31 cellular contexts compared by ENCODE assay signal in genomic region chr13:112955271-112955937, GRCh38.
"Had no signal": no experiment of that assay in that cellular context is flagged by ENCODE, and none has a peak within 500 bp of the region (broad histone marks: within the 10 kb centered on the region; RNA-seq: fewer than 3 reads in every experiment).

No MANE protein-coding gene starts in this region.

- FAIRE-seq: astrocyte, TTC549 had no signal

- DNase-seq: activated CD4-positive, alpha-beta T cell treated with anti-CD3 and anti-CD28 coated beads, Interleukin-2, amount 10 ng/mL, durations not matched to agents 24 days and 14 days; activated CD4-positive, alpha-beta T cell treated with anti-CD3 and anti-CD28 coated beads, Interleukin-2, amount 50 U/mL, for 4 hours; activated CD8-positive, alpha-beta T cell treated with anti-CD3 and anti-CD28 coated beads for 36 hours; activated gamma-delta T cell treated with Interleukin-2 at 50 U/mL for 16 hours; activated naive CD4-positive, alpha-beta T cell treated with anti-CD3 and anti-CD28 coated beads for 36 hours; activated T-cell treated with anti-CD3 and anti-CD28 coated beads, Interleukin-2, amount 50 U/mL, for 1 hour; activated T-cell treated with anti-CD3 and anti-CD28 coated beads, Interleukin-2, amount 50 U/mL, for 72 hours; adrenal gland; body of pancreas; Kasumi-1; KG1; MG63; NCI-H1048; NCI-H1105 treated with DMSO at 0.1 percent for 48 hours; NCI-H1436; NCI-H1694; NCI-H1930; NCI-H2081 treated with DMSO at 0.1 percent for 48 hours; NCI-H226; NCI-H446 treated with DMSO at 0.1 percent for 48 hours; NCI-H524 treated with DMSO at 0.1 percent for 48 hours; RPMI8226; SHP77 treated with DMSO at 0.1 percent for 48 hours; SK-N-SH had no signal

- H3K9ac ChIP-seq: SK-N-SH had no signal

- H3K4me3 ChIP-seq: adrenal gland, body of pancreas, breast epithelium, MG63, Peyer's patch, SJSA1 had no signal

- H3K36me3 ChIP-seq: adrenal gland, breast epithelium, MG63, Peyer's patch, SJSA1 had no signal

- H3K9me3 ChIP-seq: adrenal gland, body of pancreas, breast epithelium, MG63, Peyer's patch, SJSA1, SK-N-SH had no signal

- H3K9me2 ChIP-seq: SK-N-SH had no signal

- H3K27ac ChIP-seq: adrenal gland, body of pancreas, breast epithelium, Peyer's patch, SJSA1 had no signal

- H3K4me1 ChIP-seq: adrenal gland, breast epithelium, Peyer's patch, SJSA1 had no signal

- ATAC-seq: activated CD8-positive, alpha-beta T cell treated with anti-CD3 and anti-CD28 coated beads for 36 hours; activated naive CD4-positive, alpha-beta T cell treated with anti-CD3 and anti-CD28 coated beads, Interleukin-2, amount 50 U/mL, for 72 hours; activated T-cell treated with anti-CD3 and anti-CD28 coated beads, Interleukin-2, amount 50 U/mL, for 72 hours; activated T-helper 17 cell treated with anti-CD3 and anti-CD28 coated beads, Interleukin-2, amount 50 U/mL, for 72 hours; body of pancreas had no signal

- H3K27me3 ChIP-seq: adrenal gland, body of pancreas, breast epithelium, Peyer's patch had no signal

- H3K4me2 ChIP-seq: SK-N-SH had no signal
